Comparison of ENCODE assay signal across 2 cellular contexts in the genomic region with DNA sequence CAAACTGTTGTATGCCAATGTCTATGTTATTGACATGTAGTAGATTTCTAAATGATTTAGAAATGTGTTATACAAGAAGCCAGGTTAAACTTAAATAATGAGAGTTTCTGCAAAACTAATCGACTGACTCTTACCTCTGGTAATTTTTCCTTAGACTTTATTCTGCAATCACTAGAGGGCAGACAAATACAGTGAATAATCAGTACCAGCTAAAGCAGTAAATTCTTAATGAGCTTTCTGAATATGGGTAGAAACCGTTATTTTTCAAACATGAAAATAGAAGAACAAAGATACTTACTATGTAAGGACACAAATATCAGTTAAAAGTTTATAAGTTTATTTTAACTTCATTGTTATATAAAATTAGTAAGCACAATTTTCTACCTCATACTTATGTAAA.
TF ChIP-seq lines count a peak whose summit lies in the region.

No MANE protein-coding gene starts in this region.

TF ChIP-seq in HCT116, 20 proteins besides CTCF, POLR2A, EP300 and RAD21 (continued from another document):
- TF ChIP-seq, protein P1, sequence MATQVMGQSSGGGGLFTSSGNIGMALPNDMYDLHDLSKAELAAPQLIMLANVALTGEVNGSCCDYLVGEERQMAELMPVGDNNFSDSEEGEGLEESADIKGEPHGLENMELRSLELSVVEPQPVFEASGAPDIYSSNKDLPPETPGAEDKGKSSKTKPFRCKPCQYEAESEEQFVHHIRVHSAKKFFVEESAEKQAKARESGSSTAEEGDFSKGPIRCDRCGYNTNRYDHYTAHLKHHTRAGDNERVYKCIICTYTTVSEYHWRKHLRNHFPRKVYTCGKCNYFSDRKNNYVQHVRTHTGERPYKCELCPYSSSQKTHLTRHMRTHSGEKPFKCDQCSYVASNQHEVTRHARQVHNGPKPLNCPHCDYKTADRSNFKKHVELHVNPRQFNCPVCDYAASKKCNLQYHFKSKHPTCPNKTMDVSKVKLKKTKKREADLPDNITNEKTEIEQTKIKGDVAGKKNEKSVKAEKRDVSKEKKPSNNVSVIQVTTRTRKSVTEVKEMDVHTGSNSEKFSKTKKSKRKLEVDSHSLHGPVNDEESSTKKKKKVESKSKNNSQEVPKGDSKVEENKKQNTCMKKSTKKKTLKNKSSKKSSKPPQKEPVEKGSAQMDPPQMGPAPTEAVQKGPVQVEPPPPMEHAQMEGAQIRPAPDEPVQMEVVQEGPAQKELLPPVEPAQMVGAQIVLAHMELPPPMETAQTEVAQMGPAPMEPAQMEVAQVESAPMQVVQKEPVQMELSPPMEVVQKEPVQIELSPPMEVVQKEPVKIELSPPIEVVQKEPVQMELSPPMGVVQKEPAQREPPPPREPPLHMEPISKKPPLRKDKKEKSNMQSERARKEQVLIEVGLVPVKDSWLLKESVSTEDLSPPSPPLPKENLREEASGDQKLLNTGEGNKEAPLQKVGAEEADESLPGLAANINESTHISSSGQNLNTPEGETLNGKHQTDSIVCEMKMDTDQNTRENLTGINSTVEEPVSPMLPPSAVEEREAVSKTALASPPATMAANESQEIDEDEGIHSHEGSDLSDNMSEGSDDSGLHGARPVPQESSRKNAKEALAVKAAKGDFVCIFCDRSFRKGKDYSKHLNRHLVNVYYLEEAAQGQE (IDR thresholded peaks at IDR 0.05; ENCODE audit: low read depth) = no peak
- no peak for TF ChIP-seq JUND (IDR thresholded peaks at IDR 0.05)
- TF ChIP-seq, protein P2, sequence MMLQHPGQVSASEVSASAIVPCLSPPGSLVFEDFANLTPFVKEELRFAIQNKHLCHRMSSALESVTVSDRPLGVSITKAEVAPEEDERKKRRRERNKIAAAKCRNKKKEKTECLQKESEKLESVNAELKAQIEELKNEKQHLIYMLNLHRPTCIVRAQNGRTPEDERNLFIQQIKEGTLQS (IDR thresholded peaks at IDR 0.05) = no peak
- no peak for TF ChIP-seq ELF1 (IDR thresholded peaks at IDR 0.05; ENCODE audit: borderline replicate concordance, low read depth)
- TF ChIP-seq, protein P3, sequence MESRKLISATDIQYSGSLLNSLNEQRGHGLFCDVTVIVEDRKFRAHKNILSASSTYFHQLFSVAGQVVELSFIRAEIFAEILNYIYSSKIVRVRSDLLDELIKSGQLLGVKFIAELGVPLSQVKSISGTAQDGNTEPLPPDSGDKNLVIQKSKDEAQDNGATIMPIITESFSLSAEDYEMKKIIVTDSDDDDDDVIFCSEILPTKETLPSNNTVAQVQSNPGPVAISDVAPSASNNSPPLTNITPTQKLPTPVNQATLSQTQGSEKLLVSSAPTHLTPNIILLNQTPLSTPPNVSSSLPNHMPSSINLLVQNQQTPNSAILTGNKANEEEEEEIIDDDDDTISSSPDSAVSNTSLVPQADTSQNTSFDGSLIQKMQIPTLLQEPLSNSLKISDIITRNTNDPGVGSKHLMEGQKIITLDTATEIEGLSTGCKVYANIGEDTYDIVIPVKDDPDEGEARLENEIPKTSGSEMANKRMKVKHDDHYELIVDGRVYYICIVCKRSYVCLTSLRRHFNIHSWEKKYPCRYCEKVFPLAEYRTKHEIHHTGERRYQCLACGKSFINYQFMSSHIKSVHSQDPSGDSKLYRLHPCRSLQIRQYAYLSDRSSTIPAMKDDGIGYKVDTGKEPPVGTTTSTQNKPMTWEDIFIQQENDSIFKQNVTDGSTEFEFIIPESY (IDR thresholded peaks at IDR 0.05; ENCODE audit: extremely low read depth, insufficient replicate concordance, low read length) = no peak
- no peak for TF ChIP-seq ZFX (IDR thresholded peaks at IDR 0.05)
- no peak for TF ChIP-seq ZNF274 (IDR thresholded peaks at IDR 0.05; ENCODE audit: low read depth, low read length)
- TF ChIP-seq SRF (IDR thresholded peaks at IDR 0.05; ENCODE audit: low read depth) = no peak
- no peak for TF ChIP-seq EZH2phosphoT487 (IDR thresholded peaks at IDR 0.05; ENCODE audit: borderline replicate concordance)

TF ChIP-seq in HepG2, 621 proteins besides CTCF, POLR2A, EP300 and RAD21 (continued from another document):
- TF ChIP-seq, protein P4, sequence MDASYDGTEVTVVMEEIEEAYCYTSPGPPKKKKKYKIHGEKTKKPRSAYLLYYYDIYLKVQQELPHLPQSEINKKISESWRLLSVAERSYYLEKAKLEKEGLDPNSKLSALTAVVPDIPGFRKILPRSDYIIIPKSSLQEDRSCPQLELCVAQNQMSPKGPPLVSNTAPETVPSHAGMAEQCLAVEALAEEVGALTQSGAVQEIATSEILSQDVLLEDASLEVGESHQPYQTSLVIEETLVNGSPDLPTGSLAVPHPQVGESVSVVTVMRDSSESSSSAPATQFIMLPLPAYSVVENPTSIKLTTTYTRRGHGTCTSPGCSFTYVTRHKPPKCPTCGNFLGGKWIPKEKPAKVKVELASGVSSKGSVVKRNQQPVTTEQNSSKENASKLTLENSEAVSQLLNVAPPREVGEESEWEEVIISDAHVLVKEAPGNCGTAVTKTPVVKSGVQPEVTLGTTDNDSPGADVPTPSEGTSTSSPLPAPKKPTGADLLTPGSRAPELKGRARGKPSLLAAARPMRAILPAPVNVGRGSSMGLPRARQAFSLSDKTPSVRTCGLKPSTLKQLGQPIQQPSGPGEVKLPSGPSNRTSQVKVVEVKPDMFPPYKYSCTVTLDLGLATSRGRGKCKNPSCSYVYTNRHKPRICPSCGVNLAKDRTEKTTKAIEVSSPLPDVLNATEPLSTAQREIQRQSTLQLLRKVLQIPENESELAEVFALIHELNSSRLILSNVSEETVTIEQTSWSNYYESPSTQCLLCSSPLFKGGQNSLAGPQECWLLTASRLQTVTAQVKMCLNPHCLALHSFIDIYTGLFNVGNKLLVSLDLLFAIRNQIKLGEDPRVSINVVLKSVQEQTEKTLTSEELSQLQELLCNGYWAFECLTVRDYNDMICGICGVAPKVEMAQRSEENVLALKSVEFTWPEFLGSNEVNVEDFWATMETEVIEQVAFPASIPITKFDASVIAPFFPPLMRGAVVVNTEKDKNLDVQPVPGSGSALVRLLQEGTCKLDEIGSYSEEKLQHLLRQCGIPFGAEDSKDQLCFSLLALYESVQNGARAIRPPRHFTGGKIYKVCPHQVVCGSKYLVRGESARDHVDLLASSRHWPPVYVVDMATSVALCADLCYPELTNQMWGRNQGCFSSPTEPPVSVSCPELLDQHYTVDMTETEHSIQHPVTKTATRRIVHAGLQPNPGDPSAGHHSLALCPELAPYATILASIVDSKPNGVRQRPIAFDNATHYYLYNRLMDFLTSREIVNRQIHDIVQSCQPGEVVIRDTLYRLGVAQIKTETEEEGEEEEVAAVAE (CRISPR knock-in tag; IDR thresholded peaks at IDR 0.05; ENCODE audit: borderline replicate concordance) = no peak
